ENCODE assay signal across 11 cellular contexts in genomic region chr3:187186801-187187421, GRCh38. TPM values are rescaled to one million over a fixed set of nuclear protein-coding genes. Genes with fewer than 3 reads are reported as not detected.
A peak's percentile ranks its signal among the peaks of the same experiment; 100 is the strongest.
DNase-seq lines count a peak whose midpoint lies in the region; ATAC-seq and TF ChIP-seq lines count a peak whose summit lies in the region.
"Had no signal": no experiment of that assay in that cellular context is flagged by ENCODE, and none has a peak within 500 bp of the region (broad histone marks: within the 10 kb centered on the region; RNA-seq: fewer than 3 reads in every experiment).

No MANE protein-coding gene starts in this region.

- no peak overlapping the region for H4K8ac ChIP-seq in H9 (replicated peaks; ENCODE audit: insufficient read length, low read depth, low read length)

- no CpG with 5 or more reads among the region's 5 CpGs for WGBS in H9 (ENCODE audit: extremely low coverage, insufficient read length, low lambda C conversion rate)
- 49 to 59% (median 58%) methylated on average over 5 of the region's 5 CpGs for WGBS in adrenal gland, 4 donors
- WGBS in right cardiac atrium: 42% methylated on average over 5 of the region's 5 CpGs

- no peak for TF ChIP-seq CTCF in H9 (conservative IDR thresholded peaks at IDR 0.05)
- no peak for TF ChIP-seq CTCF in adrenal gland (IDR thresholded peaks at IDR 0.05)
- TF ChIP-seq CTCF in thoracic aorta (IDR thresholded peaks at IDR 0.05): no peak

- peaks cover 0 to 20% (median 0%) of the 10 kb centered on the region in 3 experiments; a peak in 3 of 7 replicates for H3K36me3 Mint-ChIP-seq in H9 (ENCODE audit: insufficient read depth in 1 of 3, low read depth in 3 of 3)
- no peaks in the 10 kb centered on the region for H3K36me3 Mint-ChIP-seq in activated naive CD4-positive, alpha-beta T cell treated with anti-CD3 and anti-CD28 coated beads, Interleukin-2, amount 10 ng/mL, durations not matched to agents 7 days and 5 days

- no peaks in the 10 kb centered on the region for H4K20me1 ChIP-seq in H9 (ENCODE audit: control insufficient read depth, insufficient read depth, insufficient read length)

- intact Hi-C loops in adrenal gland (cut with DNase I): no loop called here
- intact Hi-C loops in right cardiac atrium (cut with DNase I): no loop called here

- H3K56ac ChIP-seq in H9 (ENCODE audit: insufficient read length, low read depth, low read length): no peak overlapping the region

- H3K23me2 ChIP-seq in H9 (ENCODE audit: insufficient read length, low read depth, low read length, poor library complexity, severe bottlenecking): no peaks in the 10 kb centered on the region

- no peak overlapping the region for H2BK12ac ChIP-seq in H9 (ENCODE audit: insufficient read length, low read depth, low read length)

- H3K27me3 ChIP-seq in H9 (ENCODE audit: insufficient read depth, low read length): no peaks in the 10 kb centered on the region
- no peaks in the 10 kb centered on the region for H3K27me3 ChIP-seq in adrenal gland
- H3K27me3 ChIP-seq in right cardiac atrium (ENCODE audit: control insufficient read depth, insufficient read depth): no peaks in the 10 kb centered on the region
- H3K27me3 ChIP-seq in thoracic aorta (replicated peaks; ENCODE audit: insufficient read depth): no peaks in the 10 kb centered on the region

- H3K79me2 ChIP-seq in H9 (ENCODE audit: insufficient read depth, low read length): no peaks in the 10 kb centered on the region

- H3K9ac ChIP-seq in H9 (ENCODE audit: extremely low read depth, insufficient read length, low read length): no peak overlapping the region

- H3K27ac ChIP-seq in H9 (ENCODE audit: insufficient read length, low read depth, low read length) (peak overlapping the region; percentile 10), adrenal gland (no peak overlapping the region), right cardiac atrium (ENCODE audit: low read length) (peak overlapping the region; percentile 91), thoracic aorta (peak overlapping the region; percentile 89 to 91)

- no peak overlapping the region for H4K5ac ChIP-seq in H9 (ENCODE audit: insufficient read length, low read depth, low read length)

- H3K4me1 ChIP-seq in H9 (ENCODE audit: insufficient read depth, low read length): peaks cover 20% of the 10 kb centered on the region
- H3K4me1 ChIP-seq in adrenal gland (replicated peaks in 1 of 2): no peaks in the 10 kb centered on the region
- H3K4me1 ChIP-seq in right cardiac atrium (ENCODE audit: control insufficient read depth, insufficient read depth, low read length): peaks cover 3% of the 10 kb centered on the region
- H3K4me1 ChIP-seq in thoracic aorta (ENCODE audit: control insufficient read depth in 1 of 2, low read depth in 2 of 2): peaks cover 33 to 70% of the 10 kb centered on the region in 2 donors

- no peak overlapping the region for H3K14ac ChIP-seq in H9 (ENCODE audit: insufficient read depth, low read length)

- H3K4me3 ChIP-seq in adrenal gland (no peak overlapping the region), right cardiac atrium (ENCODE audit: low read length) (no peak overlapping the region), thoracic aorta (no peak overlapping the region)

- no peaks in the 10 kb centered on the region for H3K79me1 ChIP-seq in H9 (ENCODE audit: insufficient read depth, low read depth, low read length, poor library complexity, severe bottlenecking)

- H2BK120ac ChIP-seq in H9 (ENCODE audit: low read depth, low read length, poor library complexity, severe bottlenecking): no peak overlapping the region

- H2BK20ac ChIP-seq in H9 (ENCODE audit: low read depth, low read length, poor library complexity, severe bottlenecking): no peak overlapping the region

- peak; percentile 47 for DNase-seq in H9
- DNase-seq in adrenal gland: peak in 5 of 7 donors; percentile 24 to 51 (median 32)
- peak; percentile 64 to 77 (median 76) for DNase-seq in right cardiac atrium
- peak; percentile 61 for DNase-seq in thoracic aorta (ENCODE audit: low spot score)
- DNase-seq in activated naive CD4-positive, alpha-beta T cell treated with anti-CD3 and anti-CD28 coated beads, Interleukin-2, amount 10 ng/mL, durations not matched to agents 7 days and 5 days: no peak
- no peak for DNase-seq in activated gamma-delta T cell treated with Interleukin-2 at 50 U/mL for 16 hours
- DNase-seq in DMS79 treated with DMSO at 0.1 percent for 48 hours (lab: John Stamatoyannopoulos, UW): no peak
- DNase-seq: activated T-cell treated with anti-CD3 and anti-CD28 coated beads, Interleukin-2, amount 50 U/mL, for 48 hours; NCI-H2227 treated with DMSO at 0.1 percent for 48 hours had no signal

- H2BK15ac ChIP-seq in H9 (ENCODE audit: low read depth, low read length): no peak overlapping the region

- H3K23ac ChIP-seq in H9 (ENCODE audit: insufficient read length, low read depth, low read length): no peak overlapping the region

- no peak overlapping the region for H2AFZ ChIP-seq in H9 (ENCODE audit: low read length)

- no peak for TF ChIP-seq POLR2A in adrenal gland (IDR thresholded peaks at IDR 0.05)

- H3K4ac ChIP-seq in H9 (ENCODE audit: low read depth, low read length): no peak overlapping the region

- no peaks in the 10 kb centered on the region for H3K9me3 ChIP-seq in H9 (ENCODE audit: control insufficient read depth, low read depth, low read length)
- H3K9me3 ChIP-seq in adrenal gland (replicated peaks in 1 of 3): no peaks in the 10 kb centered on the region
- H3K9me3 ChIP-seq in right cardiac atrium (ENCODE audit: control insufficient read depth, low read length): no peaks in the 10 kb centered on the region
- H3K9me3 ChIP-seq in thoracic aorta: no peaks in the 10 kb centered on the region

- H3K4me1 Mint-ChIP-seq in H9: peaks cover 53 to 72% of the 10 kb centered on the region in 2 experiments
- peaks cover 17% of the 10 kb centered on the region for H3K4me1 Mint-ChIP-seq in activated naive CD4-positive, alpha-beta T cell treated with anti-CD3 and anti-CD28 coated beads, Interleukin-2, amount 10 ng/mL, durations not matched to agents 7 days and 5 days

- ATAC-seq in right cardiac atrium (peak; percentile 92 to 94), thoracic aorta (ENCODE audit: insufficient number of reproducible peaks, low FRiP score, low read depth) (peak; percentile 99), GM18858 (IDR thresholded peaks at IDR 0.05; ENCODE audit: unreplicated experiment) (no peak)

- no peak overlapping the region for H2AK5ac ChIP-seq in H9 (ENCODE audit: insufficient read length, low read length)

- H3K36me3 ChIP-seq in adrenal gland (replicated peaks in 1 of 2) (no peaks in the 10 kb centered on the region), thoracic aorta (no peaks in the 10 kb centered on the region)

- no peak overlapping the region for H3K18ac ChIP-seq in H9 (ENCODE audit: insufficient read length, low read depth, low read length)

- CTCF ChIA-PET in activated naive CD4-positive, alpha-beta T cell treated with anti-CD3 and anti-CD28 coated beads, Interleukin-2, amount 10 ng/mL, durations not matched to agents 7 days and 5 days (lab: Charles Lee): no interaction called here

- H3K27me3 Mint-ChIP-seq in H9 (ENCODE audit: low read depth): no peaks in the 10 kb centered on the region
- peaks cover 26% of the 10 kb centered on the region for H3K27me3 Mint-ChIP-seq in activated naive CD4-positive, alpha-beta T cell treated with anti-CD3 and anti-CD28 coated beads, Interleukin-2, amount 10 ng/mL, durations not matched to agents 7 days and 5 days

- H2BK5ac ChIP-seq in H9 (ENCODE audit: insufficient read length, low read length): no peak overlapping the region

- H3K4me2 ChIP-seq in H9 (ENCODE audit: insufficient read depth, insufficient read length, low read length): no peak overlapping the region

- H3K27ac Mint-ChIP-seq in H9: peak overlapping the region in 2 of 3 experiments; percentile 8 to 93; a peak in 4 of 7 replicates
- H3K27ac Mint-ChIP-seq in activated naive CD4-positive, alpha-beta T cell treated with anti-CD3 and anti-CD28 coated beads, Interleukin-2, amount 10 ng/mL, durations not matched to agents 7 days and 5 days: no peak overlapping the region

- no peak overlapping the region for H3K4me3 Mint-ChIP-seq in H9
- H3K4me3 Mint-ChIP-seq in activated naive CD4-positive, alpha-beta T cell treated with anti-CD3 and anti-CD28 coated beads, Interleukin-2, amount 10 ng/mL, durations not matched to agents 7 days and 5 days: no peak overlapping the region

- H3K9me3 Mint-ChIP-seq in H9: peaks cover 0 to 2% of the 10 kb centered on the region in 2 experiments; a peak in 1 of 5 replicates
- peaks cover 2% of the 10 kb centered on the region for H3K9me3 Mint-ChIP-seq in activated naive CD4-positive, alpha-beta T cell treated with anti-CD3 and anti-CD28 coated beads, Interleukin-2, amount 10 ng/mL, durations not matched to agents 7 days and 5 days

- no peak overlapping the region for H4K91ac ChIP-seq in H9 (ENCODE audit: insufficient read length, low read depth, low read length)

- H3T11ph ChIP-seq in H9 (ENCODE audit: low read length): no peak overlapping the region

RNA-seq across cellular contexts. Expression of gene RTP1, which starts 10.4 kb away (rescaled TPM):
- total RNA-seq in H9 (2021) (6.6 and 7.5 TPM in 2 replicates), adrenal gland (not detected), right cardiac atrium (not detected), thoracic aorta (under 1 TPM in 1 of 2 donors, not detected in 1; 0.27 TPM)
- polyA plus RNA-seq in adrenal gland (under 1 TPM in 1 of 3 donors, not detected in 2; 0.03 TPM), right cardiac atrium (not detected)
- total RNA-seq: mononuclear cell had no signal

RNA-seq across cellular contexts. Expression of gene RPL39L, which starts 47.6 kb away (rescaled TPM):
- total RNA-seq in H9 (2021) (70.8 and 71.7 TPM in 2 replicates), adrenal gland (1 to 10 TPM; 1.5 to 8.3 (median 2.3) TPM), right cardiac atrium (1 to 10 TPM; 7.0 to 8.8 (median 8.5) TPM), thoracic aorta (10 to 100 TPM; 20.0 to 23.1 TPM)
- polyA plus RNA-seq in adrenal gland (1 to 10 TPM; 1.8 to 3.6 (median 3.4) TPM), right cardiac atrium (8.1 TPM)

Comparison
In these comparisons a context has a peak if more than half of its experiments do, and no peak if none do; other contexts are left out.
1. DNase-seq: peak in H9 (single experiment), adrenal gland (5 of 7), right cardiac atrium (3 of 3) and thoracic aorta (single experiment); none in activated naive CD4-positive, alpha-beta T cell treated with anti-CD3 and anti-CD28 coated beads, Interleukin-2, amount 10 ng/mL, durations not matched to agents 7 days and 5 days (single experiment), activated gamma-delta T cell treated with Interleukin-2 at 50 U/mL for 16 hours (single experiment) and DMS79 treated with DMSO at 0.1 percent for 48 hours (single experiment).
2. H3K27ac ChIP-seq: peak in H9 (single experiment), right cardiac atrium (single experiment) and thoracic aorta (2 of 2); none in adrenal gland (0 of 5).